In the genomic region with DNA sequence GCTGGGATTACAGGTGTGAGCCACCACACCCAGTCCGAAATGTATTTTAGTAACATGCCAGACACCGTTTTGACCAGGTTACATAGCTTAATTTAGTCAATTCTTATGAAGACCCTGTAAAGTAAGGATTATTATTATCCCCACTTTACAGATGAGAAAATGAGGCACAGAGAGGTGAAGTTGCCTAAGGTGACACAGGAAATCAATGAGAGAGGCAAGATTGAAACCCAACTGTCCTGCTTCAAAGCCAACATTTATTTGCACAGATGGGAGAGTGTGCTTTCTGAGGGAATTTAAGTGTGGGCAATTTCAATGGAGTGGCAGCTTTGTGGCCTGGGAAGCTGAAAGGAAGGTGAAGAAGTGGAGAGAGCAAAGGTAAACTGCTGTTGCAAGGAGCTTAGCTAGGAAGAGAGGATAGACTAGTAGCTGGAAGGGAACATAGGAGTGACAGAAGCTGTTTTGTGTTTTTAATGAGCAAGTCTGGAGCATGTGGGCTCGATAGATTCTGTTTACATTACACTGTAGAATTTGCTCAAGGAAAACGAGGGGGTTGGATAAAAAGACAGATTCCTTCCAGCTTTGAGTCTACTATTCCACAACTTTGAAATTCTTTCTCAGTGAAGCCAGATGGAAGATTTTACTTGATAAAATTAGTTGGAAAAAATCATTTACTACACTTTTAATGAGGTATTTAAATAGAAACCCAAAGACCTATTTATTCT, we compare ENCODE assay signal across 1 cellular context.
TF ChIP-seq lines count a peak whose summit lies in the region.

No MANE protein-coding gene starts in this region.

TF ChIP-seq in GM23338, 12 proteins besides CTCF, POLR2A, EP300 and RAD21 (continued from another document):
- TF ChIP-seq, protein P1, sequence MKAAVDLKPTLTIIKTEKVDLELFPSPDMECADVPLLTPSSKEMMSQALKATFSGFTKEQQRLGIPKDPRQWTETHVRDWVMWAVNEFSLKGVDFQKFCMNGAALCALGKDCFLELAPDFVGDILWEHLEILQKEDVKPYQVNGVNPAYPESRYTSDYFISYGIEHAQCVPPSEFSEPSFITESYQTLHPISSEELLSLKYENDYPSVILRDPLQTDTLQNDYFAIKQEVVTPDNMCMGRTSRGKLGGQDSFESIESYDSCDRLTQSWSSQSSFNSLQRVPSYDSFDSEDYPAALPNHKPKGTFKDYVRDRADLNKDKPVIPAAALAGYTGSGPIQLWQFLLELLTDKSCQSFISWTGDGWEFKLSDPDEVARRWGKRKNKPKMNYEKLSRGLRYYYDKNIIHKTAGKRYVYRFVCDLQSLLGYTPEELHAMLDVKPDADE (IDR thresholded peaks at IDR 0.05) = no peak
- no peak for TF ChIP-seq NANOG (IDR thresholded peaks at IDR 0.05; ENCODE audit: borderline replicate concordance)
- no peak for TF ChIP-seq EZH2 (IDR thresholded peaks at IDR 0.05; ENCODE audit: low read depth, unreplicated experiment)
- no peak for TF ChIP-seq CREB1 (CRISPR knock-in tag; IDR thresholded peaks at IDR 0.05; ENCODE audit: low read depth)
- no peak for TF ChIP-seq JUNB (IDR thresholded peaks at IDR 0.05; ENCODE audit: unreplicated experiment)
- no peak for TF ChIP-seq EZH2phosphoT487 (IDR thresholded peaks at IDR 0.05; ENCODE audit: unreplicated experiment)
- TF ChIP-seq ZNF331 (CRISPR knock-in tag; IDR thresholded peaks at IDR 0.05; ENCODE audit: low read depth) = no peak
- no peak for TF ChIP-seq STAT1 (IDR thresholded peaks at IDR 0.05; ENCODE audit: unreplicated experiment)
- TF ChIP-seq, protein P2, sequence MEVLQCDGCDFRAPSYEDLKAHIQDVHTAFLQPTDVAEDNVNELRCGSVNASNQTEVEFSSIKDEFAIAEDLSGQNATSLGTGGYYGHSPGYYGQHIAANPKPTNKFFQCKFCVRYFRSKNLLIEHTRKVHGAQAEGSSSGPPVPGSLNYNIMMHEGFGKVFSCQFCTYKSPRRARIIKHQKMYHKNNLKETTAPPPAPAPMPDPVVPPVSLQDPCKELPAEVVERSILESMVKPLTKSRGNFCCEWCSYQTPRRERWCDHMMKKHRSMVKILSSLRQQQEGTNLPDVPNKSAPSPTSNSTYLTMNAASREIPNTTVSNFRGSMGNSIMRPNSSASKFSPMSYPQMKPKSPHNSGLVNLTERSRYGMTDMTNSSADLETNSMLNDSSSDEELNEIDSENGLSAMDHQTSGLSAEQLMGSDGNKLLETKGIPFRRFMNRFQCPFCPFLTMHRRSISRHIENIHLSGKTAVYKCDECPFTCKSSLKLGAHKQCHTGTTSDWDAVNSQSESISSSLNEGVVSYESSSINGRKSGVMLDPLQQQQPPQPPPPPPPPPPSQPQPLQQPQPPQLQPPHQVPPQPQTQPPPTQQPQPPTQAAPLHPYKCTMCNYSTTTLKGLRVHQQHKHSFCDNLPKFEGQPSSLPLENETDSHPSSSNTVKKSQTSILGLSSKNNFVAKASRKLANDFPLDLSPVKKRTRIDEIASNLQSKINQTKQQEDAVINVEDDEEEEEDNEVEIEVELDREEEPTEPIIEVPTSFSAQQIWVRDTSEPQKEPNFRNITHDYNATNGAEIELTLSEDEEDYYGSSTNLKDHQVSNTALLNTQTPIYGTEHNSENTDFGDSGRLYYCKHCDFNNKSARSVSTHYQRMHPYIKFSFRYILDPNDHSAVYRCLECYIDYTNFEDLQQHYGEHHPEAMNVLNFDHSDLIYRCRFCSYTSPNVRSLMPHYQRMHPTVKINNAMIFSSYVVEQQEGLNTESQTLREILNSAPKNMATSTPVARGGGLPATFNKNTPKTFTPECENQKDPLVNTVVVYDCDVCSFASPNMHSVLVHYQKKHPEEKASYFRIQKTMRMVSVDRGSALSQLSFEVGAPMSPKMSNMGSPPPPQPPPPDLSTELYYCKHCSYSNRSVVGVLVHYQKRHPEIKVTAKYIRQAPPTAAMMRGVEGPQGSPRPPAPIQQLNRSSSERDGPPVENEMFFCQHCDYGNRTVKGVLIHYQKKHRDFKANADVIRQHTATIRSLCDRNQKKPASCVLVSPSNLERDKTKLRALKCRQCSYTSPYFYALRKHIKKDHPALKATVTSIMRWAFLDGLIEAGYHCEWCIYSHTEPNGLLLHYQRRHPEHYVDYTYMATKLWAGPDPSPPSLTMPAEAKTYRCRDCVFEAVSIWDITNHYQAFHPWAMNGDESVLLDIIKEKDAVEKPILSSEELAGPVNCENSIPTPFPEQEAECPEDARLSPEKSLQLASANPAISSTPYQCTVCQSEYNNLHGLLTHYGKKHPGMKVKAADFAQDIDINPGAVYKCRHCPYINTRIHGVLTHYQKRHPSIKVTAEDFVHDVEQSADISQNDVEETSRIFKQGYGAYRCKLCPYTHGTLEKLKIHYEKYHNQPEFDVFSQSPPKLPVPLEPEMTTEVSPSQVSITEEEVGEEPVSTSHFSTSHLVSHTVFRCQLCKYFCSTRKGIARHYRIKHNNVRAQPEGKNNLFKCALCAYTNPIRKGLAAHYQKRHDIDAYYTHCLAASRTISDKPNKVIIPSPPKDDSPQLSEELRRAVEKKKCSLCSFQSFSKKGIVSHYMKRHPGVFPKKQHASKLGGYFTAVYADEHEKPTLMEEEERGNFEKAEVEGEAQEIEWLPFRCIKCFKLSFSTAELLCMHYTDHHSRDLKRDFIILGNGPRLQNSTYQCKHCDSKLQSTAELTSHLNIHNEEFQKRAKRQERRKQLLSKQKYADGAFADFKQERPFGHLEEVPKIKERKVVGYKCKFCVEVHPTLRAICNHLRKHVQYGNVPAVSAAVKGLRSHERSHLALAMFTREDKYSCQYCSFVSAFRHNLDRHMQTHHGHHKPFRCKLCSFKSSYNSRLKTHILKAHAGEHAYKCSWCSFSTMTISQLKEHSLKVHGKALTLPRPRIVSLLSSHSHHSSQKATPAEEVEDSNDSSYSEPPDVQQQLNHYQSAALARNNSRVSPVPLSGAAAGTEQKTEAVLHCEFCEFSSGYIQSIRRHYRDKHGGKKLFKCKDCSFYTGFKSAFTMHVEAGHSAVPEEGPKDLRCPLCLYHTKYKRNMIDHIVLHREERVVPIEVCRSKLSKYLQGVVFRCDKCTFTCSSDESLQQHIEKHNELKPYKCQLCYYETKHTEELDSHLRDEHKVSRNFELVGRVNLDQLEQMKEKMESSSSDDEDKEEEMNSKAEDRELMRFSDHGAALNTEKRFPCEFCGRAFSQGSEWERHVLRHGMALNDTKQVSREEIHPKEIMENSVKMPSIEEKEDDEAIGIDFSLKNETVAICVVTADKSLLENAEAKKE (CRISPR knock-in tag; IDR thresholded peaks at IDR 0.05) = no peak
- TF ChIP-seq, protein P3, sequence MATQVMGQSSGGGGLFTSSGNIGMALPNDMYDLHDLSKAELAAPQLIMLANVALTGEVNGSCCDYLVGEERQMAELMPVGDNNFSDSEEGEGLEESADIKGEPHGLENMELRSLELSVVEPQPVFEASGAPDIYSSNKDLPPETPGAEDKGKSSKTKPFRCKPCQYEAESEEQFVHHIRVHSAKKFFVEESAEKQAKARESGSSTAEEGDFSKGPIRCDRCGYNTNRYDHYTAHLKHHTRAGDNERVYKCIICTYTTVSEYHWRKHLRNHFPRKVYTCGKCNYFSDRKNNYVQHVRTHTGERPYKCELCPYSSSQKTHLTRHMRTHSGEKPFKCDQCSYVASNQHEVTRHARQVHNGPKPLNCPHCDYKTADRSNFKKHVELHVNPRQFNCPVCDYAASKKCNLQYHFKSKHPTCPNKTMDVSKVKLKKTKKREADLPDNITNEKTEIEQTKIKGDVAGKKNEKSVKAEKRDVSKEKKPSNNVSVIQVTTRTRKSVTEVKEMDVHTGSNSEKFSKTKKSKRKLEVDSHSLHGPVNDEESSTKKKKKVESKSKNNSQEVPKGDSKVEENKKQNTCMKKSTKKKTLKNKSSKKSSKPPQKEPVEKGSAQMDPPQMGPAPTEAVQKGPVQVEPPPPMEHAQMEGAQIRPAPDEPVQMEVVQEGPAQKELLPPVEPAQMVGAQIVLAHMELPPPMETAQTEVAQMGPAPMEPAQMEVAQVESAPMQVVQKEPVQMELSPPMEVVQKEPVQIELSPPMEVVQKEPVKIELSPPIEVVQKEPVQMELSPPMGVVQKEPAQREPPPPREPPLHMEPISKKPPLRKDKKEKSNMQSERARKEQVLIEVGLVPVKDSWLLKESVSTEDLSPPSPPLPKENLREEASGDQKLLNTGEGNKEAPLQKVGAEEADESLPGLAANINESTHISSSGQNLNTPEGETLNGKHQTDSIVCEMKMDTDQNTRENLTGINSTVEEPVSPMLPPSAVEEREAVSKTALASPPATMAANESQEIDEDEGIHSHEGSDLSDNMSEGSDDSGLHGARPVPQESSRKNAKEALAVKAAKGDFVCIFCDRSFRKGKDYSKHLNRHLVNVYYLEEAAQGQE (IDR thresholded peaks at IDR 0.05; ENCODE audit: unreplicated experiment) = no peak
